In the genomic region with DNA sequence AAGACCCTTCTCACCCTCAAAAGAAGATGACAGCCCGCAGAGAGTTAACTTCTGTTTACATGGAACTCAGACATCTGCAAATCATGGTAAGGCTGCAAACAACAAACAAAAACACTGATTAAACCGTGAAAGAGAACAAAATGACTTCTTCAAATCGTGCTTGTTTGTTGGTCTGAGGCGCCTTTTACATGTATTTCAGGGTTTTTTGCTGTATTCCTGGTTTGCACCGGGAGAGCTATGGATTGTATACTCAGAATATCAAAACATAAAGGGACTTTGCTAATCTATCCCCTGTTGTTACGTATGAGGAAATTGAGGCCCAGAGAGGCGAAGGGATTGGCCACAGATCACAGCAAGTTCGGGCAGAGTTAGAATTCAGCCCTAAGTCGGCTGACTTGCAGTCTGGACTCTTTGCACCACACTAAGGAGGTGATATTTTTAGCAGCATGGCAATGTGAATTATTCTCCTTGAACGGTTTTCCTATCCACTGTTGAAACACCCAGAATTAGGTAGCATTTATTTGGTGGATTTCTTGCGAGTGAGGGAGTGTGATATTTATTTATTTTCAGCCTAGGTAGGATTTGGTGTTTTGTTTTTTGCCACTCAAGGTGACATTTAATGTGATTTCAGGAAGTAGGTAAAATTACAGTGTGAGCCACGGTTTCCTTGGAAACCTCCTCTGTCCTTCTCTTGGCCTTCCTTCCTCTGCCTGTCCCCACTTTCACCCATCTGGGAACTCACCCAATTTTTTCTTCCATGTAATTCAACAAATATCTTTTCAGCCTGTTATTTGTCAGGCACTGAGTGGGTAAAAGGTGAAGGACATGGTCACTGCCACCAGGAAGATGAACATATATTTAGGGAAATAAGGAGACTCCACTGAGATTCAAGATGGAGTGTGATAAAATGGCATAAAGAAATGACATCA, we compare ENCODE assay signal across 8 cellular contexts. TPM values are rescaled to one million over a fixed set of nuclear protein-coding genes. Genes with fewer than 3 reads are reported as not detected.
A peak's percentile ranks its signal among the peaks of the same experiment; 100 is the strongest.
DNase-seq lines count a peak whose midpoint lies in the region; ATAC-seq, FAIRE-seq and TF ChIP-seq lines count a peak whose summit lies in the region.

No MANE protein-coding gene starts in this region.

- 3% methylated on average over 12 of the region's 12 CpGs for WGBS in A549 (ENCODE audit: missing lambda C conversion rate)
- WGBS in suprapubic skin = 5% methylated on average over 12 of the region's 12 CpGs

- peak overlapping the region; percentile 79 for H3K4me2 ChIP-seq in A549

- no peaks in the 10 kb centered on the region for H3K36me3 ChIP-seq in Peyer's patch
- no peaks in the 10 kb centered on the region for H3K36me3 ChIP-seq in left lung
- no peaks in the 10 kb centered on the region for H3K36me3 ChIP-seq in suprapubic skin

- H3K4me1 ChIP-seq in A549 (peaks cover 20% of the 10 kb centered on the region), Peyer's patch (peaks cover 0 to 38% (median 22%) of the 10 kb centered on the region in 4 donors), left lung (peaks cover 8 to 56% of the 10 kb centered on the region in 2 donors), suprapubic skin (peaks cover 51% of the 10 kb centered on the region)

- 0 out of 6 replicates have a peak, but pooled peaks of 1 of the 2 experiments have one; percentile 1 for ATAC-seq in A549
- peak; percentile 31 for ATAC-seq in left lung

- no peak for TF ChIP-seq POLR2A in A549 (IDR thresholded peaks at IDR 0.05; ENCODE audit: low read length)
- peak; percentile 35 to 44 for TF ChIP-seq POLR2A in Peyer's patch (IDR thresholded peaks at IDR 0.05)
- no peak for TF ChIP-seq POLR2A in suprapubic skin (IDR thresholded peaks at IDR 0.05)

- H3K27me3 ChIP-seq in Peyer's patch = no peaks in the 10 kb centered on the region
- no peaks in the 10 kb centered on the region for H3K27me3 ChIP-seq in left lung
- H3K27me3 ChIP-seq in suprapubic skin = no peaks in the 10 kb centered on the region

- FAIRE-seq in A549 (lab: Jason Lieb, UNC) (no peak), RCC 7860 (lab: Jason Lieb, UNC) (no peak)

- POLR2A ChIA-PET in A549 (lab: Yijun Ruan, JAX) = interaction anchor here (0.6 to 1.8 kb wide), 3 partner anchors 68 to 101 kb away, joined by 3 to 8 read pairs (median 3); a partner anchor contains a TSS

- no peaks in the 10 kb centered on the region for H3K9me3 ChIP-seq in A549
- H3K9me3 ChIP-seq in Peyer's patch = no peaks in the 10 kb centered on the region
- H3K9me3 ChIP-seq in left lung = no peaks in the 10 kb centered on the region
- no peaks in the 10 kb centered on the region for H3K9me3 ChIP-seq in suprapubic skin

- intact Hi-C loops in left lung (cut with DNase I) = no loop called here

- H3K27ac ChIP-seq in A549 (peak overlapping the region; percentile 79 to 88), Peyer's patch (peak overlapping the region; percentile 77 to 94 (median 90)), left lung (peak overlapping the region; percentile 85 to 87), suprapubic skin (peak overlapping the region; percentile 80)

- peak overlapping the region; percentile 68 for H3K4me3 ChIP-seq in A549
- peak overlapping the region; percentile 83 for H3K4me3 ChIP-seq in GM12865 (ENCODE audit: low read depth, low read length)
- peak overlapping the region; percentile 87 to 99 (median 92) for H3K4me3 ChIP-seq in Peyer's patch
- peak overlapping the region; percentile 93 to 96 for H3K4me3 ChIP-seq in left lung
- H3K4me3 ChIP-seq in suprapubic skin = peak overlapping the region; percentile 92

- TF ChIP-seq CTCF in A549 (IDR thresholded peaks at IDR 0.05) (no peak), GM12865 (IDR thresholded peaks at IDR 0.05; ENCODE audit: insufficient read depth, low read depth, low read length, missing control alignments) (no peak), Peyer's patch (IDR thresholded peaks at IDR 0.05) (no peak), left lung (IDR thresholded peaks at IDR 0.05) (no peak), suprapubic skin (IDR thresholded peaks at IDR 0.05) (no peak)

- no peak for TF ChIP-seq RAD21 in A549 (conservative IDR thresholded peaks at IDR 0.05 in 1 of 2, IDR thresholded peaks at IDR 0.05 in 1 of 2)

- DNase-seq in A549 (ENCODE audit: low read depth in 1 of 2, low spot score in 1 of 2) (peak in 1 of 2 experiments; percentile 50), GM12865 (ENCODE audit: low read depth) (peak; percentile 62), Peyer's patch (peak in 2 of 3 donors; percentile 38 to 53), cerebellar cortex (ENCODE audit: low spot score) (peak; percentile 36), left lung (no peak), suprapubic skin (ENCODE audit: low spot score in 2 of 2) (no peak), RCC 7860 (ENCODE audit: low spot score) (no peak), T1000 (lab: John Stamatoyannopoulos, UW) (no peak)

- CTCF ChIA-PET in A549 (lab: Yijun Ruan, JAX) = interaction anchor here (0.6 kb wide), 1 partner anchor 120 kb away, joined by 5 read pairs; no protein-coding TSS in a partner anchor

- TF ChIP-seq EP300 in A549 (IDR thresholded peaks at IDR 0.05) (no peak), suprapubic skin (IDR thresholded peaks at IDR 0.05) (no peak)

TF ChIP-seq in A549, 52 proteins besides CTCF, POLR2A, EP300 and RAD21:
- TF ChIP-seq BHLHE40 (IDR thresholded peaks at IDR 0.05; ENCODE audit: low read depth, low read length) (no peak), HDAC2 (IDR thresholded peaks at IDR 0.05) (no peak), CHD4 (IDR thresholded peaks at IDR 0.05; ENCODE audit: borderline replicate concordance) (peak; percentile 93; the same call in 1 of the 2 replicates)

RNA-seq across cellular contexts. Expression of a gene that starts 1.0 kb away (rescaled TPM):
- polyA plus RNA-seq in A549 (2011; rRNA removed) = 51.3 and 56.0 TPM in 2 replicates
- 27.7 and 33.0 TPM in 2 replicates for polyA plus RNA-seq in A549 (2012; cell fraction: cytosol; rRNA removed)
- 10.9 and 15.6 TPM in 2 replicates for polyA plus RNA-seq in A549 (2012; cell fraction: nucleus; rRNA removed)
- 20.9 to 27.4 TPM (median 27.3 TPM) in 3 replicates for polyA plus RNA-seq in A549 (2017; fragmentation: RNase III; extraction: RNeasy Plus Mini Kit Qiagen cat#74134 plus additional on column Dnase treatment)
- 16.4 and 16.9 TPM in 2 replicates for polyA minus RNA-seq in A549 (2011; rRNA and poly(A)+ RNA removed)
- 10 to 100 TPM; 20.0 to 59.4 (median 25.7) TPM for total RNA-seq in Peyer's patch
- total RNA-seq in left lung = 10 to 100 TPM; 19.7 to 20.0 TPM
- total RNA-seq in suprapubic skin = 10 to 100 TPM; 14.6 to 23.7 (median 22.2) TPM

RNA-seq across cellular contexts. Expression of a gene that starts 4.2 kb away (rescaled TPM):
- 54.9 and 63.4 TPM in 2 replicates for polyA plus RNA-seq in A549 (2011; rRNA removed)
- 44.1 and 54.5 TPM in 2 replicates for polyA plus RNA-seq in A549 (2012; cell fraction: cytosol; rRNA removed)
- polyA plus RNA-seq in A549 (2012; cell fraction: nucleus; rRNA removed) = 76.0 and 92.4 TPM in 2 replicates
- polyA plus RNA-seq in A549 (2017; fragmentation: RNase III; extraction: RNeasy Plus Mini Kit Qiagen cat#74134 plus additional on column Dnase treatment) = 29.4 to 34.3 TPM (median 33.4 TPM) in 3 replicates
- polyA minus RNA-seq in A549 (2011; rRNA and poly(A)+ RNA removed) = 40.7 and 42.0 TPM in 2 replicates
- total RNA-seq in Peyer's patch = 100 to 1,000 TPM in 1 of 4 donors, 10 to 100 TPM in 3; 33.5 to 217 (median 43.4) TPM
- 10 to 100 TPM; 26.0 to 26.6 TPM for total RNA-seq in left lung
- total RNA-seq in suprapubic skin = 10 to 100 TPM; 15.4 to 79.9 (median 33.6) TPM

Comparison
In these comparisons a context has a peak if more than half of its experiments do, and no peak if none do; other contexts are left out.
1. DNase-seq: peak in GM12865 (single experiment), Peyer's patch (2 of 3) and cerebellar cortex (single experiment); none in left lung (0 of 2), suprapubic skin (0 of 2), RCC 7860 (single experiment) and T1000 (single experiment).
2. POLR2A ChIP-seq: peak in Peyer's patch (2 of 2); none in A549 (single experiment) and suprapubic skin (0 of 2).
3. Peak in every context shown above with its lines, with median percentiles within 50 percentile points of each other: H3K27ac ChIP-seq and H3K4me3 ChIP-seq.